In the genomic region with DNA sequence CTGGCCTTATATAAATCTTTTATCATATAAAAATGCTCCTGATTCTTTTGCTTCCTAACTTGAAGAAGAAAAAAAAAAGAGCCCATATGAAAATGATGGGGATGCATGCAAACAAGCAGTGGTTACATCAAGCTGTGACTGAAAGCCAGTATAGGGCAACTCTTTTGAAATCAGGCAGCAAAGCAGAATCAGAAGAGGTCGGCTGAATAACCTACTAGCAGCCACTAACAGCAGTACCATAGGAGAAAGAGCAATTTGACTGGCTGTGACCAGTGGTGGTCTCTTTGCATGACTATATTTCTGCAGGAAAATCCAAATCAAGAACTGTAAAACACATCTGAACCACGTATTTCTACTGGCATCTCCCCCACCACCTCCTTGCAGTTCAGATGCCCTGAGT, we compare ENCODE assay signal across 18 cellular contexts.
A peak's percentile ranks its signal among the peaks of the same experiment; 100 is the strongest.
DNase-seq lines count a peak whose midpoint lies in the region; ATAC-seq and TF ChIP-seq lines count a peak whose summit lies in the region.
"Had no signal": no experiment of that assay in that cellular context is flagged by ENCODE, and none has a peak within 500 bp of the region (broad histone marks: within the 10 kb centered on the region; RNA-seq: fewer than 3 reads in every experiment).

No MANE protein-coding gene starts in this region.

- no peak for TF ChIP-seq CTCF in WTC11 (IDR thresholded peaks at IDR 0.05)

- CTCF ChIA-PET in WTC11 (lab: Charles Lee) = interaction anchor here (1.0 kb wide), 1 partner anchor 20 kb away, joined by 8 read pairs; no protein-coding TSS in a partner anchor

- peaks cover 35% of the 10 kb centered on the region for H3K36me3 ChIP-seq in HUES48 (ENCODE audit: control insufficient read depth, insufficient read depth, low read length)

- peak overlapping the region; percentile 87 for H3K27ac Mint-ChIP-seq in WTC11
- H3K27ac Mint-ChIP-seq: B cell; CD4-positive, CD25-positive, alpha-beta regulatory T cell; CD8-positive, alpha-beta T cell had no signal

- no peaks in the 10 kb centered on the region for H3K27me3 Mint-ChIP-seq in WTC11 (ENCODE audit: low read depth)
- H3K27me3 Mint-ChIP-seq: B cell; CD4-positive, CD25-positive, alpha-beta regulatory T cell had no signal

- POLR2A ChIA-PET in WTC11 (lab: Charles Lee) = no interaction called here

- H3K36me3 Mint-ChIP-seq in WTC11 = peaks cover 7% of the 10 kb centered on the region

- H3K9ac ChIP-seq in HUES48 (ENCODE audit: low read depth, low read length) = no peak overlapping the region
- H3K9ac ChIP-seq: BLaER1 had no signal

- no peaks in the 10 kb centered on the region for H3K27me3 ChIP-seq in HUES48 (ENCODE audit: control insufficient read depth, insufficient read depth, low read length)
- H3K27me3 ChIP-seq: BLaER1 had no signal

- H3K9me3 ChIP-seq in HUES48 (ENCODE audit: control insufficient read depth, insufficient read depth, low read length) = no peaks in the 10 kb centered on the region
- H3K9me3 ChIP-seq: BLaER1, Caco-2 had no signal

- no peak overlapping the region for H3K4me3 Mint-ChIP-seq in WTC11
- H3K4me3 Mint-ChIP-seq: B cell; CD4-positive, CD25-positive, alpha-beta regulatory T cell; CD8-positive, alpha-beta T cell had no signal

- peaks cover 23% of the 10 kb centered on the region for H3K4me1 Mint-ChIP-seq in WTC11
- H3K4me1 Mint-ChIP-seq: B cell; CD4-positive, CD25-positive, alpha-beta regulatory T cell had no signal

- H3K4me3 ChIP-seq in HUES48 (ENCODE audit: low read depth, low read length) = no peak overlapping the region
- H3K4me3 ChIP-seq: BLaER1 had no signal

- ATAC-seq in WTC11 = peak; percentile 53; the same call in 1 of the 2 replicates
- no peak for ATAC-seq in activated CD4-positive, CD25-positive, alpha-beta regulatory T cell treated with anti-CD3 and anti-CD28 coated beads, Interleukin-2, amount 50 U/mL, for 24 hours
- ATAC-seq: CD8-positive, alpha-beta T cell had no signal

- peak overlapping the region; percentile 56 for H3K27ac ChIP-seq in HUES48 (ENCODE audit: low read depth, low read length)
- H3K27ac ChIP-seq: 22Rv1, BLaER1, C4-2B had no signal

- H3K9me3 Mint-ChIP-seq in WTC11 = no peaks in the 10 kb centered on the region
- H3K9me3 Mint-ChIP-seq: CD4-positive, CD25-positive, alpha-beta regulatory T cell; CD8-positive, alpha-beta T cell had no signal

- peak; percentile 32 for DNase-seq in NCI-H2227 (lab: John Stamatoyannopoulos, UW; ENCODE audit: unreplicated experiment)
- no peak for DNase-seq in NCI-H2227 treated with DMSO at 0.1 percent for 48 hours (lab: John Stamatoyannopoulos, UW)
- no peak for DNase-seq in WTC11 (ENCODE audit: low spot score)
- DNase-seq in activated gamma-delta T cell (lab: John Stamatoyannopoulos, UW) = no peak
- no peak for DNase-seq in SIG-M5 treated with dmso at 0.1 percent for 504 hours (lab: John Stamatoyannopoulos, UW; ENCODE audit: unreplicated experiment)
- DNase-seq: Caco-2; CD4-positive, CD25-positive, alpha-beta regulatory T cell; CD8-positive, alpha-beta T cell; DMS153; DND-41; GOT3; HCEC 1CT had no signal

- H3K4me1 ChIP-seq in HUES48 (ENCODE audit: control insufficient read depth, insufficient read depth, low read length) = peaks cover 20% of the 10 kb centered on the region
- H3K4me1 ChIP-seq: Caco-2 had no signal

TF ChIP-seq in WTC11, 78 proteins besides CTCF, POLR2A, EP300 and RAD21:
- TF ChIP-seq SP1 (CRISPR knock-in tag; conservative IDR thresholded peaks at IDR 0.05) (no peak), ESRRA (CRISPR knock-in tag; IDR thresholded peaks at IDR 0.05; ENCODE audit: borderline replicate concordance) (no peak), TP53 (CRISPR knock-in tag; IDR thresholded peaks at IDR 0.05) (no peak), ATF1 (CRISPR knock-in tag; IDR thresholded peaks at IDR 0.05) (no peak), CREB1 (CRISPR knock-in tag; IDR thresholded peaks at IDR 0.05) (no peak)
- TF ChIP-seq, protein P1, sequence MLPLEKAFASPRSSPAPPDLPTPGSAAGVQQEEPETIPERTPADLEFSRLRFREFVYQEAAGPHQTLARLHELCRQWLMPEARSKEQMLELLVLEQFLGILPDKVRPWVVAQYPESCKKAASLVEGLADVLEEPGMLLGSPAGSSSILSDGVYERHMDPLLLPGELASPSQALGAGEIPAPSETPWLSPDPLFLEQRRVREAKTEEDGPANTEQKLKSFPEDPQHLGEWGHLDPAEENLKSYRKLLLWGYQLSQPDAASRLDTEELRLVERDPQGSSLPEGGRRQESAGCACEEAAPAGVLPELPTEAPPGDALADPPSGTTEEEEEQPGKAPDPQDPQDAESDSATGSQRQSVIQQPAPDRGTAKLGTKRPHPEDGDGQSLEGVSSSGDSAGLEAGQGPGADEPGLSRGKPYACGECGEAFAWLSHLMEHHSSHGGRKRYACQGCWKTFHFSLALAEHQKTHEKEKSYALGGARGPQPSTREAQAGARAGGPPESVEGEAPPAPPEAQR (CRISPR knock-in tag; IDR thresholded peaks at IDR 0.05) = no peak
